In the genomic region with DNA sequence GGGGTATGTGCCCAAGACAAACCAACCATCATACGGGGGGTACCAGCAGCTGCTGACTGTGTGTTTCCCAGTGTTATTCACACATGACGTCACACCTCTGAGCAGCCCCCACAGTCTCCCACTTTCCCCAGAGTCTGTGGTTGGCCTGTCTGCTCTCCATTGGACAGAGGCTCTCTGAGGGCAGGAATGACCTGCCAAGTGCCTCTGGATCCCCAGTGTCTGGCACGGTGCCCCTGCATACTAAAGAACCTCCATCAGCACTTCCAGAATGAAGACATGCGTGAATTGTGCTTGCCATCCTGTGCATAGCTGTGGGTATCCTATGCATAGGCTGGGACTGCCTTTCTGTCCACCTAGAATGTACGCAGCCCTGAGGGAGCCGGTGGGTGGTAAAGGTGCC, we compare ENCODE assay signal across 14 cellular contexts. TPM values are rescaled to one million over a fixed set of nuclear protein-coding genes. Genes with fewer than 3 reads are reported as not detected.
A peak's percentile ranks its signal among the peaks of the same experiment; 100 is the strongest.
DNase-seq lines count a peak whose midpoint lies in the region; ATAC-seq and TF ChIP-seq lines count a peak whose summit lies in the region.
"Had no signal": no experiment of that assay in that cellular context is flagged by ENCODE, and none has a peak within 500 bp of the region (broad histone marks: within the 10 kb centered on the region; RNA-seq: fewer than 3 reads in every experiment).

No MANE protein-coding gene starts in this region.

- H4K91ac ChIP-seq in trophoblast cell (ENCODE audit: low read depth, low read length) = no peak overlapping the region

- H2BK12ac ChIP-seq in trophoblast cell (ENCODE audit: low read length) = no peak overlapping the region

- no peak overlapping the region for H2BK120ac ChIP-seq in trophoblast cell (ENCODE audit: insufficient read depth, low read length, poor library complexity)

- H2BK5ac ChIP-seq in trophoblast cell (ENCODE audit: low read depth, low read length, poor library complexity) = no peak overlapping the region

- in situ Hi-C loops in transverse colon (cut with MboI; ENCODE audit: low pct_ligation_motif_present in 1 of 4, low pct_unique_long_range_greater_than_20kb in 1 of 4, low sequenced_read_pairs in 3 of 4) = no loop called here

- no peak for TF ChIP-seq EP300 in transverse colon (IDR thresholded peaks at IDR 0.05; ENCODE audit: low read depth)

- H3K4me3 Mint-ChIP-seq in glutamatergic neuron (ENCODE audit: unreplicated experiment) = no peak overlapping the region
- H3K4me3 Mint-ChIP-seq: activated T-helper 17 cell treated with anti-CD3 and anti-CD28 coated beads, Interleukin-2, amount 50 U/mL, for 72 hours; effector memory CD8-positive, alpha-beta T cell had no signal

- no peak overlapping the region for H3K9ac ChIP-seq in trophoblast cell (ENCODE audit: low read length)

- 49 to 56% (median 51%) methylated on average over 3 to 6 of the region's 6 CpGs for WGBS in heart left ventricle, 4 donors
- 38 to 50% methylated on average over 3 to 6 of the region's 6 CpGs for WGBS in transverse colon (ENCODE audit: low coverage in 1 of 2), 2 donors
- no CpG with 5 or more reads among the region's 6 CpGs for WGBS in trophoblast cell (ENCODE audit: extremely low coverage, insufficient coverage, insufficient read length)

- no peak overlapping the region for H4K8ac ChIP-seq in trophoblast cell (ENCODE audit: low read depth, low read length)

- ATAC-seq in heart left ventricle (no peak), Right ventricle myocardium inferior (no peak), GM19452 (IDR thresholded peaks at IDR 0.05; ENCODE audit: unreplicated experiment) (no peak)

- no peaks in the 10 kb centered on the region for H3K79me2 ChIP-seq in trophoblast cell (ENCODE audit: control insufficient read depth, insufficient read depth, low read length, poor library complexity)

- H3K36me3 Mint-ChIP-seq in glutamatergic neuron (ENCODE audit: unreplicated experiment) = no peaks in the 10 kb centered on the region

- H3K27ac ChIP-seq in heart left ventricle (peak overlapping the region in 11 of 12 donors; percentile 62 to 100 (median 96)), transverse colon (peak overlapping the region; percentile 95 to 98 (median 96)), trophoblast cell (ENCODE audit: low read depth, low read length) (no peak overlapping the region)
- H3K27ac ChIP-seq: pancreas had no signal

- TF ChIP-seq POLR2A in heart left ventricle (IDR thresholded peaks at IDR 0.05) (no peak), transverse colon (IDR thresholded peaks at IDR 0.05) (no peak)

- H3K27ac Mint-ChIP-seq in glutamatergic neuron (ENCODE audit: unreplicated experiment) = peak overlapping the region; percentile 33
- H3K27ac Mint-ChIP-seq: activated T-helper 17 cell treated with anti-CD3 and anti-CD28 coated beads, Interleukin-2, amount 50 U/mL, for 72 hours; effector memory CD8-positive, alpha-beta T cell had no signal

- H3K79me1 ChIP-seq in trophoblast cell (ENCODE audit: low read length) = no peaks in the 10 kb centered on the region

- no peak overlapping the region for H3K23ac ChIP-seq in trophoblast cell (ENCODE audit: low read length)

- H3K9me3 ChIP-seq in heart left ventricle = no peaks in the 10 kb centered on the region
- H3K9me3 ChIP-seq in transverse colon = no peaks in the 10 kb centered on the region
- peaks cover 2% of the 10 kb centered on the region for H3K9me3 ChIP-seq in trophoblast cell (ENCODE audit: insufficient read depth, low read depth, low read length)
- H3K9me3 ChIP-seq: pancreas had no signal

- no peak overlapping the region for H2AK5ac ChIP-seq in trophoblast cell (ENCODE audit: low read length)

- peaks cover 1% of the 10 kb centered on the region for H3K9me3 Mint-ChIP-seq in glutamatergic neuron (ENCODE audit: unreplicated experiment)
- H3K9me3 Mint-ChIP-seq: activated T-helper 17 cell treated with anti-CD3 and anti-CD28 coated beads, Interleukin-2, amount 50 U/mL, for 72 hours; effector memory CD8-positive, alpha-beta T cell had no signal

- no peak overlapping the region for H3K18ac ChIP-seq in trophoblast cell (ENCODE audit: low read length)

- H3K4me3 ChIP-seq in heart left ventricle = no peak overlapping the region
- H3K4me3 ChIP-seq in transverse colon = no peak overlapping the region
- no peak overlapping the region for H3K4me3 ChIP-seq in trophoblast cell (ENCODE audit: low read depth, low read length)
- H3K4me3 ChIP-seq: pancreas had no signal

- H3K4me1 Mint-ChIP-seq in glutamatergic neuron (ENCODE audit: low read depth, unreplicated experiment) = peaks cover 11% of the 10 kb centered on the region
- H3K4me1 Mint-ChIP-seq: activated T-helper 17 cell treated with anti-CD3 and anti-CD28 coated beads, Interleukin-2, amount 50 U/mL, for 72 hours had no signal

- DNase-seq in heart left ventricle (no peak), Right ventricle myocardium inferior (ENCODE audit: missing footprints) (no peak), astrocyte of the hippocampus (ENCODE audit: low read depth, low spot score) (peak; percentile 49), glutamatergic neuron (no peak), transverse colon (no peak), pons (ENCODE audit: low spot score) (no peak), trophoblast cell (no peak)

- H3K14ac ChIP-seq in trophoblast cell (ENCODE audit: low read length) = no peak overlapping the region

- peaks cover 9% of the 10 kb centered on the region for H3K27me3 Mint-ChIP-seq in glutamatergic neuron (ENCODE audit: unreplicated experiment)
- H3K27me3 Mint-ChIP-seq: activated T-helper 17 cell treated with anti-CD3 and anti-CD28 coated beads, Interleukin-2, amount 50 U/mL, for 72 hours; effector memory CD8-positive, alpha-beta T cell had no signal

- H3K4me2 ChIP-seq in trophoblast cell (ENCODE audit: low read length) = no peak overlapping the region

- H3K4me1 ChIP-seq in heart left ventricle = peaks cover 14 to 63% (median 46%) of the 10 kb centered on the region in 12 donors
- peaks cover 53 to 94% (median 89%) of the 10 kb centered on the region in 4 donors for H3K4me1 ChIP-seq in transverse colon
- H3K4me1 ChIP-seq in trophoblast cell (ENCODE audit: control insufficient read depth in 1 of 2, insufficient read depth in 2 of 2, low read length in 2 of 2) = peaks cover 0 to 3% of the 10 kb centered on the region in 2 experiments

- H2AFZ ChIP-seq in trophoblast cell (ENCODE audit: insufficient read depth, low read length, poor library complexity) = no peak overlapping the region

- intact Hi-C loops in heart left ventricle (cut with DNase I) = loop anchor here in 7 of 10 donors (1.0 to 5.0 kb wide), 3 partner anchors 77 to 78 kb away; no protein-coding TSS in a partner anchor
- intact Hi-C loops in Right ventricle myocardium inferior (cut with DNase I) = no loop called here
- intact Hi-C loops in transverse colon (cut with DNase I; ENCODE audit: low total_unique reads) = loop anchor here (1.0 kb wide), 1 partner anchor 78 kb away; no protein-coding TSS in a partner anchor

- no peak overlapping the region for H4K12ac ChIP-seq in trophoblast cell (ENCODE audit: low read depth, low read length)

- no peaks in the 10 kb centered on the region for H3K27me3 ChIP-seq in heart left ventricle
- no peaks in the 10 kb centered on the region for H3K27me3 ChIP-seq in transverse colon
- no peaks in the 10 kb centered on the region for H3K27me3 ChIP-seq in trophoblast cell (ENCODE audit: insufficient read depth, low read length)
- H3K27me3 ChIP-seq: pancreas had no signal

- no peaks in the 10 kb centered on the region for H3K36me3 ChIP-seq in heart left ventricle
- H3K36me3 ChIP-seq in transverse colon = no peaks in the 10 kb centered on the region
- H3K36me3 ChIP-seq in trophoblast cell (ENCODE audit: control insufficient read depth in 1 of 2, insufficient read depth in 2 of 2, low read length in 2 of 2) = no peaks in the 10 kb centered on the region
- H3K36me3 ChIP-seq: pancreas had no signal

- H3K4ac ChIP-seq in trophoblast cell (ENCODE audit: low read depth, low read length) = no peak overlapping the region

- TF ChIP-seq CTCF in heart left ventricle (IDR thresholded peaks at IDR 0.05) = no peak
- TF ChIP-seq CTCF in glutamatergic neuron (IDR thresholded peaks at IDR 0.05; ENCODE audit: partially characterized antibody, unreplicated experiment) = no peak
- no peak for TF ChIP-seq CTCF in transverse colon (IDR thresholded peaks at IDR 0.05)

RNA-seq across cellular contexts. Expression of a gene that starts 3.5 kb away (rescaled TPM):
- 100 to 1,000 TPM in 7 of 9 donors, 10 to 100 TPM in 2; 54.1 to 165 (median 119) TPM for total RNA-seq in heart left ventricle
- polyA plus RNA-seq in heart left ventricle = 100 to 1,000 TPM in 1 of 2 donors, 10 to 100 TPM in 1; 38.0 to 121 TPM
- 162 TPM for total RNA-seq in Right ventricle myocardium inferior
- total RNA-seq in glutamatergic neuron (ENCODE audit: unreplicated experiment) = 0.49 TPM
- total RNA-seq in transverse colon = 10 to 100 TPM; 22.0 to 49.4 (median 36.9) TPM
- polyA plus RNA-seq in trophoblast cell (2013) = 0.15 and 0.31 TPM in 2 replicates

RNA-seq across cellular contexts. Expression of a gene that starts 6.6 kb away (rescaled TPM):
- total RNA-seq in heart left ventricle = not detected
- 1 to 10 TPM in 1 of 2 donors, under 1 TPM in 1; 0.71 to 1.4 TPM for polyA plus RNA-seq in heart left ventricle
- not detected for total RNA-seq in Right ventricle myocardium inferior
- total RNA-seq in glutamatergic neuron (ENCODE audit: unreplicated experiment) = not detected
- 1,000 to 10,000 TPM; 2,387 to 4,992 (median 3,189) TPM for total RNA-seq in transverse colon
- polyA plus RNA-seq in trophoblast cell (2013) = not detected in 2 replicates
- total RNA-seq: A172; activated T-helper 17 cell treated with anti-CD3 and anti-CD28 coated beads, Interleukin-2, amount 50 U/mL, for 72 hours; SK-MEL-5; temporal lobe had no signal

RNA-seq across cellular contexts. Expression of a gene that starts 13.8 kb away (rescaled TPM):
- total RNA-seq in heart left ventricle (1 to 10 TPM in 2 of 9 donors, under 1 TPM in 7; 0.13 to 1.1 (median 0.40) TPM), Right ventricle myocardium inferior (3.9 TPM), glutamatergic neuron (ENCODE audit: unreplicated experiment) (44.3 TPM), transverse colon (10 to 100 TPM in 2 of 4 donors, 1 to 10 TPM in 2; 8.6 to 12.9 (median 10.9) TPM)
- polyA plus RNA-seq in heart left ventricle = 1 to 10 TPM in 1 of 2 donors, under 1 TPM in 1; 0.10 to 1.8 TPM
- 0.34 and 0.35 TPM in 2 replicates for polyA plus RNA-seq in trophoblast cell (2013)

RNA-seq across cellular contexts. Expression of a gene that starts 20.7 kb away (rescaled TPM):
- total RNA-seq in heart left ventricle = 10 to 100 TPM; 28.6 to 92.7 (median 40.1) TPM
- polyA plus RNA-seq in heart left ventricle = 10 to 100 TPM; 27.9 to 34.8 TPM
- 55.6 TPM for total RNA-seq in Right ventricle myocardium inferior
- total RNA-seq in glutamatergic neuron (ENCODE audit: unreplicated experiment) = 15.9 TPM
- 10 to 100 TPM; 14.5 to 62.1 (median 19.4) TPM for total RNA-seq in transverse colon
- 35.8 and 37.5 TPM in 2 replicates for polyA plus RNA-seq in trophoblast cell (2013)

RNA-seq across cellular contexts. Expression of a gene that starts 36.5 kb away (rescaled TPM):
- 10 to 100 TPM in 2 of 9 donors, 1 to 10 TPM in 7; 1.6 to 46.2 (median 4.8) TPM for total RNA-seq in heart left ventricle
- polyA plus RNA-seq in heart left ventricle = 1 to 10 TPM; 3.5 to 7.7 TPM
- total RNA-seq in Right ventricle myocardium inferior = 8.2 TPM
- 2.6 TPM for total RNA-seq in glutamatergic neuron (ENCODE audit: unreplicated experiment)
- total RNA-seq in transverse colon = 100 to 1,000 TPM in 1 of 4 donors, 10 to 100 TPM in 2, 1 to 10 TPM in 1; 5.5 to 143 (median 12.0) TPM
- polyA plus RNA-seq in trophoblast cell (2013) = 1.1 and 1.5 TPM in 2 replicates
- total RNA-seq: A172 had no signal

Comparison
In these comparisons a context has a peak if more than half of its experiments do, and no peak if none do; other contexts are left out.
1. RNA of a gene that starts 3.5 kb away (total RNA-seq): 162 TPM in Right ventricle myocardium inferior (single experiment), 54.1 to 165 TPM in heart left ventricle and 22.0 to 49.4 TPM in transverse colon; 0.49 TPM in glutamatergic neuron (single experiment); every median in the first group is over 10 times any median in the second.
2. RNA of a gene that starts 6.6 kb away (total RNA-seq): 2,387 to 4,992 TPM in transverse colon; not detected in Right ventricle myocardium inferior (single experiment), not detected in heart left ventricle and not detected in glutamatergic neuron (single experiment); every median in the first group is over 1,000 times any median in the second.